8 cellular contexts compared by ENCODE assay signal in the genomic region with DNA sequence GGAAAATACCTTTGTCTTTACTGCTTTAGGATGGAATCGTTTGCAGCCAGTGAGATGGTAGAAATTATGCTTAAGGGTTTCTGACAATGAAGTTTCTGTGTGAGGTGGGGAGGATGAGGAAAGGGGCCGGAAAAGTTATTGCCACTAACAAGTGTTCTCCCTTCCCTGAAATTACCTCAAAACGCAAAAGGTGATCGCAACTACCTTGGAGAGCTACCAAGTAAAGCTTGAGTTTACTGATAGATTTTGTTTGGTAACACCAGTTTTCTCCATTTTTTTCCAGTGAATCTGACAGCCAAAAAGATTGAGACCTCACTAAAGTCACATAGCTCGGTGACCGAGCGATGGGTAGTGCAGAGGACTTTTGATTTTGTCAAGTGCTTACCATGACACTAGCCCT. TPM values are rescaled to one million over a fixed set of nuclear protein-coding genes. Genes with fewer than 3 reads are reported as not detected.
DNase-seq lines count a peak whose midpoint lies in the region; FAIRE-seq and TF ChIP-seq lines count a peak whose summit lies in the region.

No MANE protein-coding gene starts in this region.

- H3K23ac ChIP-seq in mesenchymal stem cell (ENCODE audit: low read length in 2 of 2), result no peak overlapping the region

- TF ChIP-seq CTCF in BJ (IDR thresholded peaks at IDR 0.05; ENCODE audit: insufficient read depth, low read depth, low read length) (no peak), astrocyte of the cerebellum (IDR thresholded peaks at IDR 0.05; ENCODE audit: low read depth, low read length, missing control alignments) (no peak), coronary artery (IDR thresholded peaks at IDR 0.05) (no peak)

- H4K8ac ChIP-seq in mesenchymal stem cell (ENCODE audit: low read length), result no peak overlapping the region

- H4K91ac ChIP-seq in mesenchymal stem cell (ENCODE audit: low read length), result no peak overlapping the region

- POLR2A ChIA-PET in BJ (lab: Charles Lee), result no interaction called here

- no peak overlapping the region for H3K27ac ChIP-seq in mesenchymal stem cell (ENCODE audit: low read length, poor library complexity, severe bottlenecking)
- H3K27ac ChIP-seq in coronary artery, result no peak overlapping the region

- H3K79me1 ChIP-seq in mesenchymal stem cell (replicated peaks; ENCODE audit: low read length, poor library complexity, severe bottlenecking), result peaks cover 21% of the 10 kb centered on the region

- no peak for FAIRE-seq in RCC 7860 (lab: Jason Lieb, UNC)

- in situ Hi-C loops in astrocyte of the cerebellum (cut with HindIII; ENCODE audit: low sequenced_read_pairs), result no loop called here

- no peak overlapping the region for H3K18ac ChIP-seq in mesenchymal stem cell (ENCODE audit: low read depth in 1 of 2, low read length in 2 of 2)

- no peak overlapping the region for H3K14ac ChIP-seq in mesenchymal stem cell (ENCODE audit: low read length in 2 of 2)

- 56% methylated on average over 7 of the region's 7 CpGs for WGBS in mesenchymal stem cell

- H3K4me1 ChIP-seq in mesenchymal stem cell (ENCODE audit: control insufficient read depth, insufficient read depth, low read depth, low read length), result peaks cover 7% of the 10 kb centered on the region

- no peaks in the 10 kb centered on the region for H3K9me3 ChIP-seq in mesenchymal stem cell (ENCODE audit: control insufficient read depth, low read length)

- no peak overlapping the region for H2BK15ac ChIP-seq in mesenchymal stem cell (ENCODE audit: low read depth, poor library complexity, severe bottlenecking)

- no peak overlapping the region for H2AK5ac ChIP-seq in mesenchymal stem cell (ENCODE audit: low read length, severe bottlenecking)

- no peak overlapping the region for H2BK120ac ChIP-seq in mesenchymal stem cell (ENCODE audit: low read depth, low read length)

- peak overlapping the region; percentile 99 for H3K9ac ChIP-seq in mesenchymal stem cell (ENCODE audit: low read length)

- H2AFZ ChIP-seq in mesenchymal stem cell (ENCODE audit: low read depth, low read length), result no peak overlapping the region

- no peak overlapping the region for H2BK12ac ChIP-seq in mesenchymal stem cell (ENCODE audit: low read length in 2 of 2)

- CTCF ChIA-PET in BJ (lab: Yijun Ruan, JAX), result no interaction called here

- no peak overlapping the region for H2BK5ac ChIP-seq in mesenchymal stem cell (ENCODE audit: low read depth, low read length, poor library complexity, severe bottlenecking)

- H3K4ac ChIP-seq in mesenchymal stem cell (ENCODE audit: low read depth in 1 of 2, low read length in 2 of 2), result no peak overlapping the region

- DNase-seq in BJ (ENCODE audit: low read depth) (no peak), HT-29 (ENCODE audit: low spot score) (peak; percentile 17), astrocyte of the cerebellum (ENCODE audit: low read depth) (no peak), mesenchymal stem cell (peak; percentile 24), RCC 7860 (ENCODE audit: low spot score) (no peak), coronary artery (ENCODE audit: low spot score) (no peak), DMS53 (lab: John Stamatoyannopoulos, UW) (no peak), superior temporal gyrus (ENCODE audit: extremely low spot score) (no peak)

- H3K27me3 ChIP-seq in BJ (ENCODE audit: control insufficient read depth, insufficient read depth, low read length), result no peaks in the 10 kb centered on the region
- no peaks in the 10 kb centered on the region for H3K27me3 ChIP-seq in mesenchymal stem cell (ENCODE audit: control insufficient read depth in 1 of 2, insufficient read depth in 1 of 2, low read length in 2 of 2)

- H3K4me2 ChIP-seq in mesenchymal stem cell (ENCODE audit: low read length, poor library complexity, severe bottlenecking), result peak overlapping the region; percentile 78

- no peaks in the 10 kb centered on the region for H3K36me3 ChIP-seq in BJ (ENCODE audit: control insufficient read depth, insufficient read depth, low read length)
- peaks cover 0 to 4% of the 10 kb centered on the region in 2 experiments for H3K36me3 ChIP-seq in mesenchymal stem cell (ENCODE audit: control insufficient read depth in 1 of 2, insufficient read depth in 2 of 2, low read depth in 1 of 2, low read length in 2 of 2)

- H3K4me3 ChIP-seq in BJ (ENCODE audit: low read depth, low read length) (peak overlapping the region; percentile 57), astrocyte of the cerebellum (ENCODE audit: low read depth, low read length) (peak overlapping the region; percentile 97), mesenchymal stem cell (ENCODE audit: insufficient read depth in 1 of 2, low read depth in 1 of 2, low read length in 2 of 2) (peak overlapping the region in 1 of 2 experiments; percentile 88), coronary artery (no peak overlapping the region)

RNA-seq across cellular contexts. Expression of a gene that starts 1.5 kb away (rescaled TPM):
- polyA plus RNA-seq in BJ (2011; rRNA removed), result 2.2 and 5.7 TPM in 2 replicates
- 2.2 and 2.9 TPM in 2 replicates for polyA minus RNA-seq in BJ (2011; rRNA and poly(A)+ RNA removed)
- total RNA-seq in HT-29 (2014; rRNA removed; shearing (Covaris generic)), result 8.2 and 11.8 TPM in 2 replicates
- polyA plus RNA-seq in mesenchymal stem cell (2013, experiment 1 of 2), result 7.4 TPM
- polyA plus RNA-seq in mesenchymal stem cell (2013, experiment 2 of 2), result 8.9 TPM

RNA-seq across cellular contexts. Expression of a gene that starts 42.1 kb away (rescaled TPM):
- 5.4 and 10.0 TPM in 2 replicates for polyA plus RNA-seq in BJ (2011; rRNA removed)
- polyA minus RNA-seq in BJ (2011; rRNA and poly(A)+ RNA removed), result 0.90 and 1.1 TPM in 2 replicates
- total RNA-seq in HT-29 (2014; rRNA removed; shearing (Covaris generic)), result 15.1 and 21.6 TPM in 2 replicates
- 11.4 TPM for polyA plus RNA-seq in mesenchymal stem cell (2013, experiment 1 of 2)
- polyA plus RNA-seq in mesenchymal stem cell (2013, experiment 2 of 2), result 11.7 TPM

RNA-seq across cellular contexts. Expression of a gene that starts 42.1 kb away (rescaled TPM):
- polyA plus RNA-seq in BJ (2011; rRNA removed), result 4.2 and 5.1 TPM in 2 replicates
- polyA minus RNA-seq in BJ (2011; rRNA and poly(A)+ RNA removed), result 10.0 and 12.7 TPM in 2 replicates
- 16.7 and 23.9 TPM in 2 replicates for total RNA-seq in HT-29 (2014; rRNA removed; shearing (Covaris generic))
- polyA plus RNA-seq in mesenchymal stem cell (2013, experiment 1 of 2), result 9.5 TPM
- 9.3 TPM for polyA plus RNA-seq in mesenchymal stem cell (2013, experiment 2 of 2)

RNA-seq across cellular contexts. Expression of a gene that starts 42.4 kb away (rescaled TPM):
- 1.0 and 1.1 TPM in 2 replicates for polyA plus RNA-seq in BJ (2011; rRNA removed)
- 1.00 TPM in 1 of 2 replicates, not detected in the other for polyA minus RNA-seq in BJ (2011; rRNA and poly(A)+ RNA removed)
- total RNA-seq in HT-29 (2014; rRNA removed; shearing (Covaris generic)), result not detected in 2 replicates
- polyA plus RNA-seq in mesenchymal stem cell (2013, experiment 1 of 2), result 0.99 TPM
- 0.89 TPM for polyA plus RNA-seq in mesenchymal stem cell (2013, experiment 2 of 2)

Comparison
In these comparisons a context has a peak if more than half of its experiments do, and no peak if none do; other contexts are left out.
1. DNase-seq: peak in HT-29 (single experiment) and mesenchymal stem cell (single experiment); none in BJ (single experiment), astrocyte of the cerebellum (single experiment), RCC 7860 (single experiment), coronary artery (single experiment), DMS53 (single experiment) and superior temporal gyrus (single experiment).